9 cellular contexts compared by ENCODE assay signal in genomic region chr3:131238496-131238895, GRCh38.
"Had no signal": no experiment of that assay in that cellular context is flagged by ENCODE, and none has a peak within 500 bp of the region (broad histone marks: within the 10 kb centered on the region; RNA-seq: fewer than 3 reads in every experiment).

No MANE protein-coding gene starts in this region.

- H3K4me3 ChIP-seq: GM23248, HAP-1 had no signal

- H3K36me3 Mint-ChIP-seq: IgD-negative memory B cell had no signal

- H3K9me3 ChIP-seq: HAP-1 had no signal

- H3K4me3 Mint-ChIP-seq: HFFc6, IgD-negative memory B cell had no signal

- H3K27ac Mint-ChIP-seq: HFFc6, IgD-negative memory B cell had no signal

- H3K36me3 ChIP-seq: HAP-1 had no signal

- DNase-seq: GM23248, GOT3, H7, HFFc6, KBM-7 had no signal

- H3K4me1 ChIP-seq: HAP-1 had no signal

- H3K4me1 Mint-ChIP-seq: IgD-negative memory B cell had no signal

- H3K9me3 Mint-ChIP-seq: HFFc6 had no signal

- ATAC-seq: HCT116, HepG2 had no signal
